28 cellular contexts compared by ENCODE assay signal in the genomic region with DNA sequence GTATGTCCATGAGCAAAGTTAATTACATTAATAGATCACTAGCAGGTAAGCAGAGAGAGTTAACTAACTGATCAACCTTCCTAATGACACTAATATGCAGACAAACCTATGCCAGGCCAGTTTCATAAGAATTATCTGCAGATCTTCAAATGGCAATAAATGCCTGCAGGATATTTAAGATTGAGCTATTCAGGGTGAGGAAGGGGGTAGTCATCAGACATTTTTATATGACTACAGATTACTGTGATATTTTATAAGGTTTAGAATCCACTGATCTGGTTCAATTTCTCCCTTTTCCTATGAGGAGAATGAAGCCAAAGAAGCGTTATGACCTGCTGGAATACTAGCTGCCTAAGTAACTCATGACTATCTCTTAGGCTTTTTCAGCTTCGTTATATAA. TPM values are rescaled to one million over a fixed set of nuclear protein-coding genes. Genes with fewer than 3 reads are reported as not detected.
"Had no signal": no experiment of that assay in that cellular context is flagged by ENCODE, and none has a peak within 500 bp of the region (broad histone marks: within the 10 kb centered on the region; RNA-seq: fewer than 3 reads in every experiment).

No MANE protein-coding gene starts in this region.

- H3K27ac ChIP-seq: ovary, right atrium auricular region, sigmoid colon, testis, tibial nerve had no signal

- H3K36me3 ChIP-seq: colonic mucosa, gastrocnemius medialis, heart right ventricle, ovary, right atrium auricular region, sigmoid colon, tibial nerve, upper lobe of right lung had no signal

- H3K9me3 ChIP-seq: colonic mucosa, gastrocnemius medialis, right atrium auricular region, sigmoid colon, testis, tibial nerve, upper lobe of right lung had no signal

- H3K27me3 ChIP-seq: colonic mucosa, gastrocnemius medialis, ovary, right atrium auricular region, sigmoid colon, testis, tibial nerve, upper lobe of right lung had no signal

- ATAC-seq: esophagus mucosa; gastrocnemius medialis; heart right ventricle; left cardiac atrium; natural killer cell; stimulated activated naive B cell treated with anti-CD40 and anti-IgM and Interleukin-4, amounts not matched to agents 10 μg/mL and 1 μg/mL and 100 μg/mL, for 72 hours; stimulated activated naive CD8-positive, alpha-beta T cell treated with anti-CD3 and anti-CD28 coated beads, Interleukin-15, amount 100 ng/mL, for 72 hours; upper lobe of right lung had no signal

- H3K4me1 ChIP-seq: gastrocnemius medialis, right atrium auricular region, sigmoid colon, testis had no signal

- DNase-seq: cerebellar nuclear complex; gastrocnemius medialis; heart right ventricle; islet precursor cell; left cardiac atrium; mammary epithelial cell; natural killer cell; nucleus accumbens; ovary; sigmoid colon; stimulated activated CD4-positive, alpha-beta T cell treated with anti-CD3 and anti-CD28 coated beads, Interleukin-2, amount 100 ng/mL, for 24 hours; stimulated activated CD4-positive, alpha-beta T cell treated with anti-CD3 and anti-CD28 coated beads, Interleukin-4, amount 100 ng/mL, for 4 hours; stimulated activated naive B cell treated with anti-CD40 and anti-IgM and Interleukin-4, amounts not matched to agents 10 μg/mL and 1 μg/mL and 100 μg/mL, for 72 hours; stimulated activated naive CD8-positive, alpha-beta T cell treated with anti-CD3 and anti-CD28 coated beads, Interleukin-15, amount 100 ng/mL, for 72 hours; testis; upper lobe of right lung had no signal

- H3K4me3 ChIP-seq: colonic mucosa, gastrocnemius medialis, ovary, right atrium auricular region, sigmoid colon, skin epidermis, testis, tibial nerve, upper lobe of right lung had no signal

RNA-seq across cellular contexts. Expression of a gene that starts 30.2 kb away (rescaled TPM):
- total RNA-seq: colonic mucosa, dermis blood vessel endothelial cell, fibroblast of lung, gastrocnemius medialis, left cardiac atrium, mucosa of gallbladder, myocyte, natural killer cell, neural crest cell, ovary, posterior vena cava, right atrium auricular region, sigmoid colon, subcutaneous adipose tissue, tibial nerve, upper lobe of right lung had no signal
- polyA plus RNA-seq: fibroblast of lung, ovary, sigmoid colon had no signal
